ENCODE assay signal across 20 cellular contexts in the genomic region with DNA sequence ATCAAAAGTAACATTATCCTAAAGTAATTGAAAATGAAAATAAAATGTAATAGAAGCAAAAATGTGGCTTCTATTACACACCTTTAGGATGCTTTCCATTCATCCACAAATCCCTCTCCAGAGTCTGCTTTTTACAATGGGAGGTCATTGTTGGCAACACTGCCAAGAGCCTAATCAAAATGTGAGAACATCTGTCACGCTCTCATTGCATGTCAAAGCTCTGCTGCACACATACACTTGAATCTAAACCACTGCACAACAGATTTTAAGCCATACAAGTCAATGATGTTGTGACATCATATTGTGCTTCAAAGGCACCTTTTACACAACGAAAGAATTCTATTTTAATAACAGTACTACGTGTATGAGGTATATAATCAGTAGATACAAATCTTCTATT.
DNase-seq lines count a peak whose midpoint lies in the region; ATAC-seq and TF ChIP-seq lines count a peak whose summit lies in the region.
"Had no signal": no experiment of that assay in that cellular context is flagged by ENCODE, and none has a peak within 500 bp of the region (broad histone marks: within the 10 kb centered on the region; RNA-seq: fewer than 3 reads in every experiment).

No MANE protein-coding gene starts in this region.

- ATAC-seq in body of pancreas = peak; percentile 30
- ATAC-seq: activated T-helper 17 cell treated with anti-CD3 and anti-CD28 coated beads, Interleukin-2, amount 50 U/mL, for 72 hours; K562; stimulated activated naive CD8-positive, alpha-beta T cell treated with anti-CD3 and anti-CD28 coated beads, Interleukin-15, Interleukin-2, amounts not matched to agents 100 U/mL and 50 U/mL, for 24 hours; T-helper 17 cell had no signal

- intact Hi-C loops in body of pancreas (cut with DNase I) = loop anchor here (10.0 kb wide), 1 partner anchor 84 kb away; a partner anchor contains a TSS

- no peaks in the 10 kb centered on the region for H3K27me3 ChIP-seq in body of pancreas
- H3K27me3 ChIP-seq: neural progenitor cell had no signal

- no peaks in the 10 kb centered on the region for H3K9me3 ChIP-seq in body of pancreas

- no peak for TF ChIP-seq POLR2A in body of pancreas (IDR thresholded peaks at IDR 0.05)

- H3K27ac ChIP-seq in body of pancreas = peak overlapping the region in 1 of 4 donors; percentile 5
- H3K27ac ChIP-seq: neural progenitor cell, PC-9 had no signal

- peaks cover 27% of the 10 kb centered on the region for H3K4me1 ChIP-seq in body of pancreas
- H3K4me1 ChIP-seq: neural progenitor cell had no signal

- peaks cover 0 to 3% of the 10 kb centered on the region in 2 donors for H3K36me3 ChIP-seq in body of pancreas (replicated peaks in 1 of 2; ENCODE audit: insufficient read depth in 1 of 2, low read depth in 2 of 2)
- H3K36me3 ChIP-seq: neural progenitor cell had no signal

- WGBS in body of pancreas, 2 donors = 34 to 40% methylated on average over 3 of the region's 3 CpGs

- TF ChIP-seq CTCF in body of pancreas (IDR thresholded peaks at IDR 0.05) = no peak

- H3K4me3 ChIP-seq in body of pancreas = no peak overlapping the region
- H3K4me3 ChIP-seq: K562, neural progenitor cell, PC-9, smooth muscle cell had no signal

- peak; percentile 91 for DNase-seq in DMS153 treated with DMSO at 0.1 percent for 48 hours (lab: John Stamatoyannopoulos, UW; ENCODE audit: unreplicated experiment)
- DNase-seq in NCI-H1105 treated with DMSO at 0.1 percent for 48 hours (lab: John Stamatoyannopoulos, UW) = peak; percentile 82
- DNase-seq in NCI-H2227 (lab: John Stamatoyannopoulos, UW; ENCODE audit: unreplicated experiment) = peak; percentile 55
- DNase-seq in body of pancreas = peak in 3 of 4 donors; percentile 29 to 59 (median 51)
- no peak for DNase-seq in mesenteric fat pad (ENCODE audit: low spot score)
- DNase-seq in NCI-H2081 treated with DMSO at 0.1 percent for 48 hours (lab: John Stamatoyannopoulos, UW) = no peak
- DNase-seq in UCSD-AML1 (lab: John Stamatoyannopoulos, UW; ENCODE audit: unreplicated experiment) = no peak
- DNase-seq: activated CD4-positive, alpha-beta T cell treated with anti-CD3 and anti-CD28 coated beads, Interleukin-2, amount 10 ng/mL, durations not matched to agents 7 days and 5 days; activated naive CD8-positive, alpha-beta T cell treated with anti-CD3 and anti-CD28 coated beads, Interleukin-2, amount 10 ng/mL, durations not matched to agents 7 days and 5 days; CD4-positive, alpha-beta T cell; NCI-H526; PC-9; stimulated activated CD4-positive, alpha-beta T cell treated with anti-CD3 and anti-CD28 coated beads, Interleukin-4, amount 100 ng/mL, for 1 hour; stimulated activated naive CD8-positive, alpha-beta T cell treated with anti-CD3 and anti-CD28 coated beads, Interleukin-15, Interleukin-2, amounts not matched to agents 100 U/mL and 50 U/mL, for 24 hours; T-helper 17 cell; trophoblast cell had no signal

Comparison
In these comparisons a context has a peak if more than half of its experiments do, and no peak if none do; other contexts are left out.
1. DNase-seq: peak in DMS153 treated with DMSO at 0.1 percent for 48 hours (single experiment), NCI-H1105 treated with DMSO at 0.1 percent for 48 hours (single experiment), NCI-H2227 (single experiment) and body of pancreas (3 of 4); none in mesenteric fat pad (single experiment), NCI-H2081 treated with DMSO at 0.1 percent for 48 hours (single experiment) and UCSD-AML1 (single experiment).